23 cellular contexts compared by ENCODE assay signal in genomic region chr20:52682271-52682670, GRCh38.
DNase-seq lines count a peak whose midpoint lies in the region; TF ChIP-seq lines count a peak whose summit lies in the region.
"Had no signal": no experiment of that assay in that cellular context is flagged by ENCODE, and none has a peak within 500 bp of the region (broad histone marks: within the 10 kb centered on the region; RNA-seq: fewer than 3 reads in every experiment).

No MANE protein-coding gene starts in this region.

- DNase-seq in CD1c-positive myeloid dendritic cell (ENCODE audit: extremely low spot score): peak; percentile 47
- peak; percentile 23 for DNase-seq in NCI-H1092 (lab: John Stamatoyannopoulos, UW)
- peak; percentile 69 for DNase-seq in NCI-H345 (lab: John Stamatoyannopoulos, UW)
- DNase-seq in SKM-1 treated with dmso at 0.1 percent for 144 hours (lab: John Stamatoyannopoulos, UW; ENCODE audit: unreplicated experiment): peak; percentile 92
- no peak for DNase-seq in activated T-cell treated with anti-CD3 and anti-CD28 coated beads, Interleukin-2, amount 50 U/mL, for 1 hour
- DNase-seq in GM20000 (ENCODE audit: low spot score): no peak
- no peak for DNase-seq in ACHN
- DNase-seq in GOT3 (lab: John Stamatoyannopoulos, UW): no peak
- DNase-seq: activated CD4-positive, alpha-beta T cell treated with anti-CD3 and anti-CD28 coated beads for 4 hours; activated naive CD4-positive, alpha-beta T cell treated with anti-CD3 and anti-CD28 coated beads, Interleukin-2, amount 10 ng/mL, durations not matched to agents 7 days and 5 days; amniotic stem cell; BE2C; COR-L47; foreskin melanocyte; H9; Kasumi-1; left colon; mesendoderm; NCI-H1436; NCI-H226; occipital lobe; stimulated activated CD8-positive, alpha-beta memory T cell treated with anti-CD3 and anti-CD28 coated beads, Interleukin-4, amount 100 ng/mL, for 48 hours; T-helper 2 cell had no signal

- in situ Hi-C loops in ACHN (cut with HindIII; ENCODE audit: low pct_ligation_motif_present, low pct_unique_long_range_greater_than_20kb, low sequenced_read_pairs): no loop called here

- no peak for TF ChIP-seq CTCF in GM20000 (IDR thresholded peaks at IDR 0.05; ENCODE audit: extremely low read depth, missing control alignments)

Comparison
In these comparisons a context has a peak if more than half of its experiments do, and no peak if none do; other contexts are left out.
1. DNase-seq: peak in CD1c-positive myeloid dendritic cell (single experiment), NCI-H1092 (single experiment), NCI-H345 (single experiment) and SKM-1 treated with dmso at 0.1 percent for 144 hours (single experiment); none in activated T-cell treated with anti-CD3 and anti-CD28 coated beads, Interleukin-2, amount 50 U/mL, for 1 hour (single experiment), GM20000 (single experiment), ACHN (single experiment) and GOT3 (single experiment).